ENCODE assay signal across 1 cellular context in the genomic region with DNA sequence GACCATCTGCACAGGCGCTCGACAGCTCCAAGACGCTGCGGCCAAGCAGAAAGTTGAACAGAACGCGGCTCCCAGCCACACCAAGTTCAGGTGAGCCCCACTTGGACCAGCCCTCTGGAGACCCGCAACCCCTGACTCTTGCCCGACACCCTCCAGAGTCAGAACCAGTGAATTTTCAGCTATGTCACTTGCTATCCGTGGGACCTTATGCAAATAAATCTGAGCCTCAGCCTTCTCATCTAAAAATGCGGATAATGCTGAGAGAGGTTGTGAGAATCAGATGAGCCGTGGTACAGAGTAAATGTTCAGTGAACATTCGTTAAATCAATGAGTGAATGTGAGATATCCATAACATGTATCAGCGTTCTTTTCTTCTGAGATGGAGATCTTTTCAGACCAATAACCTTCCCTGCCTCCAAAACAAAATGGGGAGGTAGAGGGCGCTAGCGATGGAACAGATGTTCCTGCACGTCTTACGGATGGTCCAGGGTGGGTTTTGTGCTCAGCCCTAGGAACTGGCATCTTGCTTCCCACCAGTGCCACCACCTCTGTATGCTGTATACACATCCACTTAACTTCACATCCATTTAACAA.
TF ChIP-seq lines count a peak whose summit lies in the region.

No MANE protein-coding gene starts in this region.

TF ChIP-seq in GM23338, 12 proteins besides CTCF, POLR2A, EP300 and RAD21 (continued from another document):
- no peak for TF ChIP-seq POLR2AphosphoS5 (IDR thresholded peaks at IDR 0.05; ENCODE audit: low read depth)
